In the genomic region with DNA sequence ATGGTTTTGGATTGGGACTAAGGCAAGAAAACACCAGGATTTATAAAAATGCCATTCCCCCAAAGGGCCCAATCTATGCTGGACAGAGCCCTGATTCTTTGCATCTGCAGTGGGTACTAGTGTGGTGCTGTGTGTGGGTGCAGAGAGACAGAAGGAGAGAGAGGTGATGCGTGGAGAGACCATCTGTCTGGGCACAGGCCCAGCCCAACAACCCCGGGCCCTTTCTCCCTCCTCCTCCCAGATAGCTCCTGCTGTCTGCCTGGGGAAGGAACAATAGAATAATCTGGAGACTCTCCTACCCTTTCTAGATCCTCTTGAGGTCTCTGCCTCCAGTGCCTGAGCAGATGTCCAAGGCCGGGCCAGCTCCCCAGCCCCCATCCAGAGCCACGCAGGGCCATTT, we compare ENCODE assay signal across 9 cellular contexts. TPM values are rescaled to one million over a fixed set of nuclear protein-coding genes. Genes with fewer than 3 reads are reported as not detected.
A peak's percentile ranks its signal among the peaks of the same experiment; 100 is the strongest.
DNase-seq lines count a peak whose midpoint lies in the region; ATAC-seq and TF ChIP-seq lines count a peak whose summit lies in the region.
"Had no signal": no experiment of that assay in that cellular context is flagged by ENCODE, and none has a peak within 500 bp of the region (broad histone marks: within the 10 kb centered on the region; RNA-seq: fewer than 3 reads in every experiment).

No MANE protein-coding gene starts in this region.

- H3K27me3 ChIP-seq in lower lobe of right lung (ENCODE audit: low read depth) (no peaks in the 10 kb centered on the region), vagina (no peaks in the 10 kb centered on the region)

- DNase-seq in Right ventricle myocardium superior, result no peak
- no peak for DNase-seq in Right ventricle myocardium inferior (ENCODE audit: missing footprints)
- no peak for DNase-seq in lower lobe of right lung
- no peak for DNase-seq in vagina (ENCODE audit: extremely low spot score in 2 of 2)
- DNase-seq in SKM-1 (lab: John Stamatoyannopoulos, UW; ENCODE audit: unreplicated experiment), result no peak
- DNase-seq in GOT3 (lab: John Stamatoyannopoulos, UW), result no peak

- no peaks in the 10 kb centered on the region for H3K9me3 ChIP-seq in lower lobe of right lung
- H3K9me3 ChIP-seq in vagina, result no peaks in the 10 kb centered on the region

- H3K4me1 ChIP-seq in lower lobe of right lung (peaks cover 21% of the 10 kb centered on the region), vagina (peaks cover 45% of the 10 kb centered on the region)

- H3K4me3 ChIP-seq in lower lobe of right lung (no peak overlapping the region), vagina (no peak overlapping the region)

- TF ChIP-seq POLR2A in vagina (IDR thresholded peaks at IDR 0.05), result no peak

- intact Hi-C loops in Right ventricle myocardium superior (cut with DNase I) (no loop called here), Right ventricle myocardium inferior (cut with DNase I) (loop anchor here (5.0 kb wide), 2 partner anchors 94 to 224 kb away; a partner anchor contains a TSS), lower lobe of right lung (cut with DNase I) (no loop called here), vagina (cut with DNase I) (no loop called here)

- H3K27ac ChIP-seq in angular gyrus (ENCODE audit: low read depth, low read length) (peak overlapping the region; percentile 98), lower lobe of right lung (peak overlapping the region; percentile 31), vagina (peak overlapping the region; percentile 47)

- TF ChIP-seq CTCF in lower lobe of right lung (IDR thresholded peaks at IDR 0.05) (no peak), vagina (IDR thresholded peaks at IDR 0.05) (no peak)

- ATAC-seq in Right ventricle myocardium superior (ENCODE audit: poor library complexity) (peak; percentile 9), Right ventricle myocardium inferior (no peak), lower lobe of right lung (no peak), HG02938 (IDR thresholded peaks at IDR 0.05; ENCODE audit: unreplicated experiment) (no peak)

- H3K36me3 ChIP-seq in lower lobe of right lung, result no peaks in the 10 kb centered on the region
- H3K36me3 ChIP-seq in vagina, result peaks cover 0 to 4% of the 10 kb centered on the region in 2 donors

RNA-seq across cellular contexts. Expression of a gene that starts 15.1 kb away (rescaled TPM):
- 7.1 TPM for total RNA-seq in Right ventricle myocardium superior
- total RNA-seq in Right ventricle myocardium inferior, result 6.4 TPM
- 4.1 TPM for total RNA-seq in lower lobe of right lung
- 13.0 TPM for total RNA-seq in vagina
- total RNA-seq: HT-29 had no signal

Comparison
In these comparisons a context has a peak if more than half of its experiments do, and no peak if none do; other contexts are left out.
1. H3K27ac ChIP-seq: peak in every context shown above with its lines; median percentile 98 in angular gyrus; 47 in vagina; 31 in lower lobe of right lung.